ENCODE assay signal across 1 cellular context in the genomic region with DNA sequence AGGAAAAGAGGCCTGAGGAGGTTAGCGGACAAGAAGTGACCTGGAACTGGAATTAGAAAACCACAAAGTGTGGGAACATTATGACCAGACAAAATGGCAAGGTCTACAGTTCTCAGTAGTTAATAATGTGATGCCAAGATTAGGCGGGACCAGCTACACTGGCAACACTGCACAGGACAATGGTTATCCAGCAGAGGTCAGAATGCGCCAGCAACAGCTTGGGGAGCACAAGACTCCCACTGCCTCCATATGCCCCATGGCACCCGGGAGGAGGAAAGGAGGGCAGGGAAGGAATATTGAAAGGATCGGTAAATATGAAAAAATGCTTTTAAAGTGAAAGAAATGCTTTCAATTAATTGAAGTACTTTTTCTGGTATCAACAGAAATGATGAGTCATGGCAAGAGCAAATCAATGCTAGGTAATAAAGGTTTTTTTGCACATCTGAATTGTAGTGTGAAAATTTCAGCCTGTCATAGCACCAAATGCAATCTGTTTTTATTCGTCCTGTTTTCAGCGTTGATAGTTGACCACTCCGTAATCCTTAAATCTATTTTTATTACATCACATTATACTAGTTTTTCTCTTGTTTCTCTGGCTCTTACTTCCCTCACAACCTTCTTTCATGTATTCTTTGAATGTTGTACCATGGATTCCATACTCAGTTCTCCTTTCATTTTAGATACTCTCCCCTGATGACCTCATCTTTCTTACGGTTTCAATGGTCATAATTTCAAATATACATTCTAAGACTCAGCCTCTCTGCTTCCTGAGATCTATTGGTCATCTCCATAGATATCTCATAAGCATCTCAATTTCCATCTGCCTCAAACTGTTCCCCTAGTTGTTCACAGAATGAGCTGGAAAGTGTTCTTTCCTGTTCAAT.
TF ChIP-seq lines count a peak whose summit lies in the region.

No MANE protein-coding gene starts in this region.

TF ChIP-seq in A549, 52 proteins besides CTCF, POLR2A, EP300 and RAD21:
- TF ChIP-seq SREBF2 (IDR thresholded peaks at IDR 0.05) (no peak), MAFK (IDR thresholded peaks at IDR 0.05; ENCODE audit: partially characterized antibody) (peak; percentile 63), NFE2L2 (conservative IDR thresholded peaks at IDR 0.05; ENCODE audit: low read length) (peak; percentile 75)
